In the genomic region with DNA sequence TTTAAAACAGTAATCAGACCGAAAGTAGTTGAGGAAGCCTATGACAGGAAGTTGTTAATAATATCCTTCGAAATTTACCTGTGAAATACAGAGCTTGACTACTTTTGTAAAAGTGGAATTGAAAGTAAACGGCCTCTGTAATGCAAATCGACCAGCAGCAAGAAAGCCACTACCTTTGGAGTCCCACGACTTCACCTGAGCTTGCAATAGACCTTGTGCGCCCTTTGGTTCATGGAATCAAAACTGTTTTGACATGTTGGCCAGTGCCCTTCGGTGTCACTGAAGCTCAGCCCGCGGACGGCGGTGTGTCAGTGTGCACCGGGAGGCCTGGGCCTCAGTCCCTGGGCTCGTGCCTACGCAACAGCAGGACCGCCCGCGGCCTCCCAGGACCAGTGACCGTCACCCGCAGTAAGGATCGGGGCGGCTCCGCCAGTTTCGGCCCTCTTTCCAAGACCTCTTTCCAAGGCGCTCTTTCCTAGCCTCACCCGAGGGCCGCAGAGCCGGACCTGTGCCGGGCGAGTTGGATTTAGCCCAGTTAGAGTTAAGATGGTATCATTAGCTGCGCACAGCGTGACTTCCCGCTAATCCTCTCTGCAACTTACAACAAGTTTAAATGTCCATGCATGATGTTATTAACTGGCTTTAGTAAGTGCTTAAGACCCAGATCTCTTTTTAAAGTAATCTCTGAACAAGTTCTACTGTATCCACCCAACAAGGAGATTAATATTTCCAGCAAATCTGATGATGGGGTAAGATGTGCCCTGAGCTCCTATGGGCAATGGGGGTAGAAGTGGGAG, we compare ENCODE assay signal across 8 cellular contexts.
DNase-seq lines count a peak whose midpoint lies in the region; ATAC-seq and TF ChIP-seq lines count a peak whose summit lies in the region.

No MANE protein-coding gene starts in this region.

- WGBS in thyroid gland, 2 donors = 17 to 21% methylated on average over 27 to 32 of the region's 32 CpGs

- TF ChIP-seq POLR2A in thyroid gland (IDR thresholded peaks at IDR 0.05) = no peak

- POLR2A ChIA-PET in RWPE1 (lab: Yijun Ruan, JAX; ENCODE audit: low non-redundant PET) = no interaction called here

- H3K4me3 Mint-ChIP-seq in activated CD4-positive, alpha-beta T cell treated with anti-CD3 and anti-CD28 coated beads, Interleukin-2, amount 10 ng/mL, durations not matched to agents 24 days and 14 days = peak overlapping the region; percentile 37

- H3K9me3 ChIP-seq in thyroid gland = no peaks in the 10 kb centered on the region

- TF ChIP-seq CTCF in astrocyte of the spinal cord (IDR thresholded peaks at IDR 0.05; ENCODE audit: low read depth, low read length) (no peak), RWPE1 (conservative IDR thresholded peaks at IDR 0.05; ENCODE audit: low read depth) (no peak), thyroid gland (IDR thresholded peaks at IDR 0.05) (no peak)

- CTCF ChIA-PET in RWPE1 (lab: Yijun Ruan, JAX) = interaction anchor here (1.0 to 1.8 kb wide), 3 partner anchors 10 to 31 kb away, joined by 5 to 6 read pairs (median 5); no protein-coding TSS in a partner anchor

- H3K27me3 Mint-ChIP-seq in activated CD4-positive, alpha-beta T cell treated with anti-CD3 and anti-CD28 coated beads, Interleukin-2, amount 10 ng/mL, durations not matched to agents 24 days and 14 days = peaks cover 54% of the 10 kb centered on the region

- H3K36me3 ChIP-seq in thyroid gland = no peaks in the 10 kb centered on the region

- H3K27ac Mint-ChIP-seq in activated CD4-positive, alpha-beta T cell treated with anti-CD3 and anti-CD28 coated beads, Interleukin-2, amount 10 ng/mL, durations not matched to agents 24 days and 14 days = peak overlapping the region; percentile 48

- ATAC-seq in HG03064 (IDR thresholded peaks at IDR 0.05; ENCODE audit: low read depth, unreplicated experiment) = peak; percentile 48
- ATAC-seq in SK-N-SH treated with all-trans-retinoic acid at 6 μM for 48 hours = no peak

- in situ Hi-C loops in astrocyte of the spinal cord (cut with HindIII; ENCODE audit: low sequenced_read_pairs) = loop anchor here (10.0 kb wide), 1 partner anchor 875 kb away; no protein-coding TSS in a partner anchor

- H3K4me3 ChIP-seq in astrocyte of the spinal cord (ENCODE audit: low read depth, low read length) (peak overlapping the region; percentile 27), thyroid gland (replicated peaks in 1 of 3) (no peak overlapping the region)

- H3K4me1 Mint-ChIP-seq in activated CD4-positive, alpha-beta T cell treated with anti-CD3 and anti-CD28 coated beads, Interleukin-2, amount 10 ng/mL, durations not matched to agents 24 days and 14 days = peaks cover 7% of the 10 kb centered on the region

- intact Hi-C loops in activated CD4-positive, alpha-beta T cell treated with anti-CD3 and anti-CD28 coated beads, Interleukin-2, amount 10 ng/mL, durations not matched to agents 24 days and 14 days (cut with micrococcal nuclease) = loop anchor here (2.0 kb wide), 1 partner anchor 15 kb away; no protein-coding TSS in a partner anchor
- intact Hi-C loops in thyroid gland (cut with DNase I) = no loop called here

- peaks cover 0 to 8% of the 10 kb centered on the region in 2 donors for H3K4me1 ChIP-seq in thyroid gland

- peaks cover 41% of the 10 kb centered on the region for H3K27me3 ChIP-seq in thyroid gland

- H3K27ac ChIP-seq in RWPE1 (no peak overlapping the region), thyroid gland (no peak overlapping the region)

- H3K36me3 Mint-ChIP-seq in activated CD4-positive, alpha-beta T cell treated with anti-CD3 and anti-CD28 coated beads, Interleukin-2, amount 10 ng/mL, durations not matched to agents 24 days and 14 days (ENCODE audit: low read depth) = peaks cover 2% of the 10 kb centered on the region

- DNase-seq in activated CD4-positive, alpha-beta T cell treated with anti-CD3 and anti-CD28 coated beads, Interleukin-2, amount 10 ng/mL, durations not matched to agents 24 days and 14 days = peak; percentile 53
- DNase-seq in activated CD4-positive, alpha-beta T cell treated with anti-CD3 and anti-CD28 coated beads for 4 hours = no peak
- DNase-seq in astrocyte of the spinal cord (ENCODE audit: low read depth, low spot score) = peak; percentile 66
- peak; percentile 71 for DNase-seq in pons (ENCODE audit: low spot score)
- no peak for DNase-seq in RWPE1 (ENCODE audit: low spot score)
- DNase-seq in thyroid gland = no peak

- peaks cover 4% of the 10 kb centered on the region for H3K9me3 Mint-ChIP-seq in activated CD4-positive, alpha-beta T cell treated with anti-CD3 and anti-CD28 coated beads, Interleukin-2, amount 10 ng/mL, durations not matched to agents 24 days and 14 days

TF ChIP-seq in SK-N-SH treated with all-trans-retinoic acid at 6 μM for 48 hours, 23 proteins besides CTCF, POLR2A, EP300 and RAD21 (continues in another document):
- TF ChIP-seq CSDC2 (CRISPR knock-in tag; IDR thresholded peaks at IDR 0.05) = no peak
- TF ChIP-seq ZNF70 (CRISPR knock-in tag; IDR thresholded peaks at IDR 0.05) = no peak
- TF ChIP-seq, protein P1, sequence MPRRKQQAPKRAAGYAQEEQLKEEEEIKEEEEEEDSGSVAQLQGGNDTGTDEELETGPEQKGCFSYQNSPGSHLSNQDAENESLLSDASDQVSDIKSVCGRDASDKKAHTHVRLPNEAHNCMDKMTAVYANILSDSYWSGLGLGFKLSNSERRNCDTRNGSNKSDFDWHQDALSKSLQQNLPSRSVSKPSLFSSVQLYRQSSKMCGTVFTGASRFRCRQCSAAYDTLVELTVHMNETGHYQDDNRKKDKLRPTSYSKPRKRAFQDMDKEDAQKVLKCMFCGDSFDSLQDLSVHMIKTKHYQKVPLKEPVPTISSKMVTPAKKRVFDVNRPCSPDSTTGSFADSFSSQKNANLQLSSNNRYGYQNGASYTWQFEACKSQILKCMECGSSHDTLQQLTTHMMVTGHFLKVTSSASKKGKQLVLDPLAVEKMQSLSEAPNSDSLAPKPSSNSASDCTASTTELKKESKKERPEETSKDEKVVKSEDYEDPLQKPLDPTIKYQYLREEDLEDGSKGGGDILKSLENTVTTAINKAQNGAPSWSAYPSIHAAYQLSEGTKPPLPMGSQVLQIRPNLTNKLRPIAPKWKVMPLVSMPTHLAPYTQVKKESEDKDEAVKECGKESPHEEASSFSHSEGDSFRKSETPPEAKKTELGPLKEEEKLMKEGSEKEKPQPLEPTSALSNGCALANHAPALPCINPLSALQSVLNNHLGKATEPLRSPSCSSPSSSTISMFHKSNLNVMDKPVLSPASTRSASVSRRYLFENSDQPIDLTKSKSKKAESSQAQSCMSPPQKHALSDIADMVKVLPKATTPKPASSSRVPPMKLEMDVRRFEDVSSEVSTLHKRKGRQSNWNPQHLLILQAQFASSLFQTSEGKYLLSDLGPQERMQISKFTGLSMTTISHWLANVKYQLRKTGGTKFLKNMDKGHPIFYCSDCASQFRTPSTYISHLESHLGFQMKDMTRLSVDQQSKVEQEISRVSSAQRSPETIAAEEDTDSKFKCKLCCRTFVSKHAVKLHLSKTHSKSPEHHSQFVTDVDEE (CRISPR knock-in tag; IDR thresholded peaks at IDR 0.05) = no peak
- TF ChIP-seq ARNTL (CRISPR knock-in tag; IDR thresholded peaks at IDR 0.05; ENCODE audit: borderline replicate concordance, low read depth) = no peak
- TF ChIP-seq TOX (CRISPR knock-in tag; IDR thresholded peaks at IDR 0.05; ENCODE audit: borderline replicate concordance) = no peak
- no peak for TF ChIP-seq ISL1 (CRISPR knock-in tag; IDR thresholded peaks at IDR 0.05)
- TF ChIP-seq, protein P2, sequence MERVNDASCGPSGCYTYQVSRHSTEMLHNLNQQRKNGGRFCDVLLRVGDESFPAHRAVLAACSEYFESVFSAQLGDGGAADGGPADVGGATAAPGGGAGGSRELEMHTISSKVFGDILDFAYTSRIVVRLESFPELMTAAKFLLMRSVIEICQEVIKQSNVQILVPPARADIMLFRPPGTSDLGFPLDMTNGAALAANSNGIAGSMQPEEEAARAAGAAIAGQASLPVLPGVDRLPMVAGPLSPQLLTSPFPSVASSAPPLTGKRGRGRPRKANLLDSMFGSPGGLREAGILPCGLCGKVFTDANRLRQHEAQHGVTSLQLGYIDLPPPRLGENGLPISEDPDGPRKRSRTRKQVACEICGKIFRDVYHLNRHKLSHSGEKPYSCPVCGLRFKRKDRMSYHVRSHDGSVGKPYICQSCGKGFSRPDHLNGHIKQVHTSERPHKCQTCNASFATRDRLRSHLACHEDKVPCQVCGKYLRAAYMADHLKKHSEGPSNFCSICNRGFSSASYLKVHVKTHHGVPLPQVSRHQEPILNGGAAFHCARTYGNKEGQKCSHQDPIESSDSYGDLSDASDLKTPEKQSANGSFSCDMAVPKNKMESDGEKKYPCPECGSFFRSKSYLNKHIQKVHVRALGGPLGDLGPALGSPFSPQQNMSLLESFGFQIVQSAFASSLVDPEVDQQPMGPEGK (CRISPR knock-in tag; IDR thresholded peaks at IDR 0.05; ENCODE audit: borderline replicate concordance) = no peak
- TF ChIP-seq, protein P3, sequence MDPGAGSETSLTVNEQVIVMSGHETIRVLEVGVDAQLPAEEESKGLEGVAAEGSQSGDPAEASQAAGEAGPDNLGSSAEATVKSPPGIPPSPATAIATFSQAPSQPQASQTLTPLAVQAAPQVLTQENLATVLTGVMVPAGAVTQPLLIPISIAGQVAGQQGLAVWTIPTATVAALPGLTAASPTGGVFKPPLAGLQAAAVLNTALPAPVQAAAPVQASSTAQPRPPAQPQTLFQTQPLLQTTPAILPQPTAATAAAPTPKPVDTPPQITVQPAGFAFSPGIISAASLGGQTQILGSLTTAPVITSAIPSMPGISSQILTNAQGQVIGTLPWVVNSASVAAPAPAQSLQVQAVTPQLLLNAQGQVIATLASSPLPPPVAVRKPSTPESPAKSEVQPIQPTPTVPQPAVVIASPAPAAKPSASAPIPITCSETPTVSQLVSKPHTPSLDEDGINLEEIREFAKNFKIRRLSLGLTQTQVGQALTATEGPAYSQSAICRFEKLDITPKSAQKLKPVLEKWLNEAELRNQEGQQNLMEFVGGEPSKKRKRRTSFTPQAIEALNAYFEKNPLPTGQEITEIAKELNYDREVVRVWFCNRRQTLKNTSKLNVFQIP (CRISPR knock-in tag; IDR thresholded peaks at IDR 0.05; ENCODE audit: borderline replicate concordance, low read depth) = no peak
- TF ChIP-seq ZNF8 (CRISPR knock-in tag; IDR thresholded peaks at IDR 0.05) = no peak
- TF ChIP-seq, protein P4, sequence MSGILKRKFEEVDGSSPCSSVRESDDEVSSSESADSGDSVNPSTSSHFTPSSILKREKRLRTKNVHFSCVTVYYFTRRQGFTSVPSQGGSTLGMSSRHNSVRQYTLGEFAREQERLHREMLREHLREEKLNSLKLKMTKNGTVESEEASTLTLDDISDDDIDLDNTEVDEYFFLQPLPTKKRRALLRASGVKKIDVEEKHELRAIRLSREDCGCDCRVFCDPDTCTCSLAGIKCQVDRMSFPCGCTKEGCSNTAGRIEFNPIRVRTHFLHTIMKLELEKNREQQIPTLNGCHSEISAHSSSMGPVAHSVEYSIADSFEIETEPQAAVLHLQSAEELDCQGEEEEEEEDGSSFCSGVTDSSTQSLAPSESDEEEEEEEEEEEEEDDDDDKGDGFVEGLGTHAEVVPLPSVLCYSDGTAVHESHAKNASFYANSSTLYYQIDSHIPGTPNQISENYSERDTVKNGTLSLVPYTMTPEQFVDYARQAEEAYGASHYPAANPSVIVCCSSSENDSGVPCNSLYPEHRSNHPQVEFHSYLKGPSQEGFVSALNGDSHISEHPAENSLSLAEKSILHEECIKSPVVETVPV (CRISPR knock-in tag; IDR thresholded peaks at IDR 0.05) = no peak

Comparison
In these comparisons a context has a peak if more than half of its experiments do, and no peak if none do; other contexts are left out.
1. DNase-seq: peak in activated CD4-positive, alpha-beta T cell treated with anti-CD3 and anti-CD28 coated beads, Interleukin-2, amount 10 ng/mL, durations not matched to agents 24 days and 14 days (single experiment), astrocyte of the spinal cord (single experiment) and pons (single experiment); none in activated CD4-positive, alpha-beta T cell treated with anti-CD3 and anti-CD28 coated beads for 4 hours (0 of 2), RWPE1 (single experiment) and thyroid gland (0 of 2).